ENCODE assay signal across 8 cellular contexts in genomic region chr16:22373662-22374310, GRCh38. TPM values are rescaled to one million over a fixed set of nuclear protein-coding genes. Genes with fewer than 3 reads are reported as not detected.
A peak's percentile ranks its signal among the peaks of the same experiment; 100 is the strongest.
DNase-seq lines count a peak whose midpoint lies in the region; ATAC-seq and TF ChIP-seq lines count a peak whose summit lies in the region.

No MANE protein-coding gene starts in this region.

- DNase-seq in Calu3 (peak; percentile 47), tibial artery (peak; percentile 38 to 75), kidney glomerular epithelial cell (lab: John Stamatoyannopoulos, UW) (no peak)
- peak; percentile 39 for DNase-seq in activated CD4-positive, alpha-beta T cell treated with anti-CD3 and anti-CD28 coated beads, Interleukin-2, amount 50 U/mL, for 1 hour

- H3K4me1 Mint-ChIP-seq in Calu3 (ENCODE audit: low read depth, unreplicated experiment), result peaks cover 34% of the 10 kb centered on the region
- peaks cover 19 to 25% (median 20%) of the 10 kb centered on the region in 3 donors for H3K4me1 Mint-ChIP-seq in IgD-negative memory B cell

- H3K27ac Mint-ChIP-seq in Calu3 (ENCODE audit: unreplicated experiment) (peak overlapping the region; percentile 95), IgD-negative memory B cell (peak overlapping the region in 2 of 3 donors; percentile 15 to 76)

- CTCF ChIA-PET in Calu3 (lab: Charles Lee), result interaction anchor here (1.0 to 1.5 kb wide), 2 partner anchors 13 to 20 kb away, joined by 3 to 5 read pairs; no protein-coding TSS in a partner anchor

- no peaks in the 10 kb centered on the region for H3K9me3 Mint-ChIP-seq in Calu3 (ENCODE audit: low read depth, unreplicated experiment)
- H3K9me3 Mint-ChIP-seq in IgD-negative memory B cell, result no peaks in the 10 kb centered on the region

- H3K36me3 Mint-ChIP-seq in Calu3 (ENCODE audit: insufficient read depth, unreplicated experiment) (peaks cover 59% of the 10 kb centered on the region), IgD-negative memory B cell (no peaks in the 10 kb centered on the region)

- no peaks in the 10 kb centered on the region for H3K27me3 Mint-ChIP-seq in Calu3 (ENCODE audit: unreplicated experiment)
- no peaks in the 10 kb centered on the region for H3K27me3 Mint-ChIP-seq in IgD-negative memory B cell

- BruUV-seq in Calu3 (replicated peaks; lab: Mats Ljungman, UMichigan), result no TSS peak

- H3K27me3 ChIP-seq in endocrine pancreas (ENCODE audit: control insufficient read depth, insufficient read depth, low read length) (no peaks in the 10 kb centered on the region), mucosa of stomach (ENCODE audit: control insufficient read depth, insufficient read depth, low read length) (no peaks in the 10 kb centered on the region), tibial artery (no peaks in the 10 kb centered on the region)

- H3K4me1 ChIP-seq in endocrine pancreas (ENCODE audit: control insufficient read depth, insufficient read depth, low read length), result peaks cover 20% of the 10 kb centered on the region
- H3K4me1 ChIP-seq in mucosa of stomach (ENCODE audit: control insufficient read depth, insufficient read depth, low read length), result peaks cover 46% of the 10 kb centered on the region
- H3K4me1 ChIP-seq in tibial artery, result peaks cover 0 to 49% (median 35%) of the 10 kb centered on the region in 4 donors

- no peak for TF ChIP-seq CTCF in Calu3 (IDR thresholded peaks at IDR 0.05; ENCODE audit: unreplicated experiment)
- no peak for TF ChIP-seq CTCF in tibial artery (IDR thresholded peaks at IDR 0.05)

- H3K9me3 ChIP-seq in endocrine pancreas (ENCODE audit: control insufficient read depth, low read length), result no peaks in the 10 kb centered on the region
- H3K9me3 ChIP-seq in mucosa of stomach (ENCODE audit: control insufficient read depth, low read length), result no peaks in the 10 kb centered on the region
- H3K9me3 ChIP-seq in tibial artery, result no peaks in the 10 kb centered on the region

- intact Hi-C loops in Calu3 (cut with micrococcal nuclease; ENCODE audit: unreplicated experiment), result loop anchor here (1.0 kb wide), 1 partner anchor 24 kb away; no protein-coding TSS in a partner anchor
- intact Hi-C loops in tibial artery (cut with DNase I; ENCODE audit: low total_unique reads), result loop anchor here (10.0 kb wide), 2 partner anchors 59 to 179 kb away; no protein-coding TSS in a partner anchor

- H3K4me3 Mint-ChIP-seq in Calu3 (ENCODE audit: low read depth, unreplicated experiment), result peak overlapping the region; percentile 93
- peak overlapping the region; percentile 94 to 98 (median 96) for H3K4me3 Mint-ChIP-seq in IgD-negative memory B cell

- H3K27ac ChIP-seq in tibial artery, result peak overlapping the region; percentile 91 to 93

- H3K4me3 ChIP-seq in endocrine pancreas (ENCODE audit: control insufficient read depth, insufficient read depth, low read length) (peak overlapping the region; percentile 69), mucosa of stomach (ENCODE audit: low read length) (peak overlapping the region; percentile 60), tibial artery (peak overlapping the region; percentile 79 to 92)

- peak overlapping the region; percentile 86 for H3K9ac ChIP-seq in endocrine pancreas (ENCODE audit: control insufficient read depth, insufficient read depth, low read length)
- peak overlapping the region; percentile 89 for H3K9ac ChIP-seq in mucosa of stomach (ENCODE audit: low read length)

- peak; percentile 26 for ATAC-seq in GM21528 (IDR thresholded peaks at IDR 0.05; ENCODE audit: low FRiP score, unreplicated experiment)

- H3K36me3 ChIP-seq in endocrine pancreas (ENCODE audit: control insufficient read depth, insufficient read depth, low read length) (no peaks in the 10 kb centered on the region), mucosa of stomach (ENCODE audit: control insufficient read depth, insufficient read depth, low read length) (no peaks in the 10 kb centered on the region), tibial artery (no peaks in the 10 kb centered on the region)

RNA-seq across cellular contexts. Expression of gene CDR2, which starts 0.6 kb away (rescaled TPM):
- total RNA-seq in Calu3 (2022), result 76.2 and 78.9 TPM in 2 replicates
- polyA plus RNA-seq in IgD-negative memory B cell, result 16.2 TPM
